In genomic region chr9:134177186-134177585, GRCh38 we compare ENCODE assay signal across 33 cellular contexts. TPM values are rescaled to one million over a fixed set of nuclear protein-coding genes. Genes with fewer than 3 reads are reported as not detected.
"Had no signal": no experiment of that assay in that cellular context is flagged by ENCODE, and none has a peak within 500 bp of the region (broad histone marks: within the 10 kb centered on the region; RNA-seq: fewer than 3 reads in every experiment).

No MANE protein-coding gene starts in this region.

- H3K27me3 ChIP-seq: hepatocyte, neural progenitor cell, ovary, right atrium auricular region had no signal

- DNase-seq: kidney glomerular epithelial cell; left ventricle myocardium superior; lower lobe of right lung; mammary epithelial cell; mesendoderm; naive B cell; natural killer cell; nephron progenitor cell; occipital lobe; small intestine; spleen; stimulated activated CD4-positive, alpha-beta T cell treated with anti-CD3 and anti-CD28 coated beads, Interleukin-4, amount 100 ng/mL, for 24 hours; stimulated activated naive CD4-positive, alpha-beta T cell; tibial artery; trophoblast cell; upper lobe of right lung had no signal

- H3K4me1 ChIP-seq: neural progenitor cell had no signal

- H3K4me3 ChIP-seq: hepatocyte, lower lobe of right lung, neural progenitor cell, ovary, right atrium auricular region, spleen, suprapubic skin, thoracic aorta, tibial artery, upper lobe of right lung had no signal

- H2AFZ ChIP-seq: hepatocyte, neural progenitor cell had no signal

- H3K9me3 ChIP-seq: lower lobe of right lung, neutrophil, ovary, right atrium auricular region, spleen, suprapubic skin, thoracic aorta, tibial artery, upper lobe of right lung had no signal

- FAIRE-seq: keratinocyte, small intestine, urothelium cell line had no signal

- H3K4me2 ChIP-seq: hepatocyte, neural progenitor cell had no signal

- H3K79me2 ChIP-seq: hepatocyte had no signal

- H3K27ac ChIP-seq: hepatocyte, lower lobe of right lung, neural progenitor cell, neutrophil, ovary, right atrium auricular region, suprapubic skin, thoracic aorta, tibial artery, upper lobe of right lung had no signal

- H3K36me3 ChIP-seq: lower lobe of right lung, neural progenitor cell, neutrophil, ovary, right atrium auricular region, spleen, suprapubic skin, thoracic aorta, tibial artery, upper lobe of right lung had no signal

- ATAC-seq: left cardiac atrium; left lobe of liver; left ventricle myocardium superior; lower lobe of right lung; natural killer cell; sciatic nerve; stimulated activated effector memory CD8-positive, alpha-beta T cell treated with anti-CD3 and anti-CD28 coated beads, Interleukin-12 subunit alpha, Interleukin-12 subunit beta, amount 100 ng/mL, for 72 hours; upper lobe of right lung had no signal

- H3K9ac ChIP-seq: neural progenitor cell had no signal

RNA-seq across cellular contexts. Expression of gene RNU6ATAC, which starts 12.8 kb away (rescaled TPM):
- total RNA-seq: hepatocyte, mononuclear cell, occipital lobe, pulmonary artery endothelial cell, renal cortical epithelial cell, right atrium auricular region, subcutaneous adipose tissue, suprapubic skin, thoracic aorta had no signal
- polyA plus RNA-seq: hepatocyte, keratinocyte, mammary epithelial cell, ovary, small intestine, spleen had no signal
